Comparison of ENCODE assay signal across 1 cellular context in the genomic region with DNA sequence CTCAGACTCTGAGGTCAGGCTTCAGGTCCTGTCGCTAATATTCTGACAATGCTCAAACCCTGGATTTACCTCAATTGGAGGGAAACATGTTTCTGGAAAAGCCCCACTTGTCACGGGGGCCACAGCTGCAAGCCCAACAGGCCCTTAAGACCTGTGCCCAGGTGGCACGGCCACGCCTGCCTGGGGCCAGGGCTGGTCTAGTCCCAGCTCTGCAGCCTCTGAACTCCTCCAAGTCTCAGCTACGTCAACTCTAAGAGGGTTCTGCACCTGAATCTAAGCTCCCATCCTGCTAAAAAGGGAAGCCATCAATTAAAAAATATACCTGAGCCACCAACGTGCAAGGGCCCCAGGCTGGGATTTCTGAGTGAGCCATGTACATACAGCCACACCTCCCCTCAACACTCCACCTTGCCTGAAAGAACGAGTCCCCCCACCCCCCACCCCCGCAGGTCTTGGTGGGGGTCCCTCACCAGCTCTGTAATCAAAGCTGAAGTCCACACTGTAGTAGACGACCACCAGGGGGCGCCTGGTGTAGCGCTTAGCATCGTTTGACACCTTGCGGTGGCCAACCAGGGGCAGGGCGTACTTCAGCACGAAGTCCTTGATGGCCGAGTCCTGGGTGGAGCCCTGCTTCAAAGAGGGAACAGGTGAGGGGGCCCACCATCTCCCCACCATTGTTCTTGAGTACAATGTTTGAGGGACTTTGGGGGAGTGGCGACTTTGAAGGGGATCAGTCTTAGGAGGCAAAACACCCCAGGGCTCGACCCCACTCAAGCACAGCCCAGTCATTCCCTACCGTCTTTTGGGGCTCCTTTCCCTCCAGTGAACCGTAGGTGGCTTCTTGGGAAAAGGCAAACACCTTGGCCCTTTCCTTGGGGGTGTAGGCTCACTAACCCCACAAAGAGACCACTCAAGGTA.
TF ChIP-seq lines count a peak whose summit lies in the region.

No MANE protein-coding gene starts in this region.

TF ChIP-seq in K562, 482 proteins besides CTCF, POLR2A, EP300 and RAD21 (continued from another document and continues in another):
- TF ChIP-seq, protein P1, sequence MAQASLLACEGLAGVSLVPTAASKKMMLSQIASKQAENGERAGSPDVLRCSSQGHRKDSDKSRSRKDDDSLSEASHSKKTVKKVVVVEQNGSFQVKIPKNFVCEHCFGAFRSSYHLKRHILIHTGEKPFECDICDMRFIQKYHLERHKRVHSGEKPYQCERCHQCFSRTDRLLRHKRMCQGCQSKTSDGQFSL (CRISPR knock-in tag; IDR thresholded peaks at IDR 0.05) = peak; percentile 56
- TF ChIP-seq, protein P1 (tag; IDR thresholded peaks at IDR 0.05) = no peak
- TF ChIP-seq, protein P2, sequence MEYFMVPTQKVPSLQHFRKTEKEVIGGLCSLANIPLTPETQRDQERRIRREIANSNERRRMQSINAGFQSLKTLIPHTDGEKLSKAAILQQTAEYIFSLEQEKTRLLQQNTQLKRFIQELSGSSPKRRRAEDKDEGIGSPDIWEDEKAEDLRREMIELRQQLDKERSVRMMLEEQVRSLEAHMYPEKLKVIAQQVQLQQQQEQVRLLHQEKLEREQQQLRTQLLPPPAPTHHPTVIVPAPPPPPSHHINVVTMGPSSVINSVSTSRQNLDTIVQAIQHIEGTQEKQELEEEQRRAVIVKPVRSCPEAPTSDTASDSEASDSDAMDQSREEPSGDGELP (CRISPR knock-in tag; IDR thresholded peaks at IDR 0.05; ENCODE audit: borderline replicate concordance) = peak; percentile 54; the same call in 1 of the 2 replicates
- peak; percentile 77 for TF ChIP-seq EGR1 (conservative IDR thresholded peaks at IDR 0.05)
- TF ChIP-seq NONO (IDR thresholded peaks at IDR 0.05; ENCODE audit: low read depth in 2 of 2, low read length in 1 of 2) = 0 out of 4 replicates have a peak, but pooled peaks of 1 of the 2 experiments have one; percentile 16
- TF ChIP-seq NFATC3 (IDR thresholded peaks at IDR 0.05) = no peak
- peak; percentile 56; the same call in 1 of the 2 replicates for TF ChIP-seq CTBP1 (IDR thresholded peaks at IDR 0.05; ENCODE audit: borderline replicate concordance)
- TF ChIP-seq, protein P3, sequence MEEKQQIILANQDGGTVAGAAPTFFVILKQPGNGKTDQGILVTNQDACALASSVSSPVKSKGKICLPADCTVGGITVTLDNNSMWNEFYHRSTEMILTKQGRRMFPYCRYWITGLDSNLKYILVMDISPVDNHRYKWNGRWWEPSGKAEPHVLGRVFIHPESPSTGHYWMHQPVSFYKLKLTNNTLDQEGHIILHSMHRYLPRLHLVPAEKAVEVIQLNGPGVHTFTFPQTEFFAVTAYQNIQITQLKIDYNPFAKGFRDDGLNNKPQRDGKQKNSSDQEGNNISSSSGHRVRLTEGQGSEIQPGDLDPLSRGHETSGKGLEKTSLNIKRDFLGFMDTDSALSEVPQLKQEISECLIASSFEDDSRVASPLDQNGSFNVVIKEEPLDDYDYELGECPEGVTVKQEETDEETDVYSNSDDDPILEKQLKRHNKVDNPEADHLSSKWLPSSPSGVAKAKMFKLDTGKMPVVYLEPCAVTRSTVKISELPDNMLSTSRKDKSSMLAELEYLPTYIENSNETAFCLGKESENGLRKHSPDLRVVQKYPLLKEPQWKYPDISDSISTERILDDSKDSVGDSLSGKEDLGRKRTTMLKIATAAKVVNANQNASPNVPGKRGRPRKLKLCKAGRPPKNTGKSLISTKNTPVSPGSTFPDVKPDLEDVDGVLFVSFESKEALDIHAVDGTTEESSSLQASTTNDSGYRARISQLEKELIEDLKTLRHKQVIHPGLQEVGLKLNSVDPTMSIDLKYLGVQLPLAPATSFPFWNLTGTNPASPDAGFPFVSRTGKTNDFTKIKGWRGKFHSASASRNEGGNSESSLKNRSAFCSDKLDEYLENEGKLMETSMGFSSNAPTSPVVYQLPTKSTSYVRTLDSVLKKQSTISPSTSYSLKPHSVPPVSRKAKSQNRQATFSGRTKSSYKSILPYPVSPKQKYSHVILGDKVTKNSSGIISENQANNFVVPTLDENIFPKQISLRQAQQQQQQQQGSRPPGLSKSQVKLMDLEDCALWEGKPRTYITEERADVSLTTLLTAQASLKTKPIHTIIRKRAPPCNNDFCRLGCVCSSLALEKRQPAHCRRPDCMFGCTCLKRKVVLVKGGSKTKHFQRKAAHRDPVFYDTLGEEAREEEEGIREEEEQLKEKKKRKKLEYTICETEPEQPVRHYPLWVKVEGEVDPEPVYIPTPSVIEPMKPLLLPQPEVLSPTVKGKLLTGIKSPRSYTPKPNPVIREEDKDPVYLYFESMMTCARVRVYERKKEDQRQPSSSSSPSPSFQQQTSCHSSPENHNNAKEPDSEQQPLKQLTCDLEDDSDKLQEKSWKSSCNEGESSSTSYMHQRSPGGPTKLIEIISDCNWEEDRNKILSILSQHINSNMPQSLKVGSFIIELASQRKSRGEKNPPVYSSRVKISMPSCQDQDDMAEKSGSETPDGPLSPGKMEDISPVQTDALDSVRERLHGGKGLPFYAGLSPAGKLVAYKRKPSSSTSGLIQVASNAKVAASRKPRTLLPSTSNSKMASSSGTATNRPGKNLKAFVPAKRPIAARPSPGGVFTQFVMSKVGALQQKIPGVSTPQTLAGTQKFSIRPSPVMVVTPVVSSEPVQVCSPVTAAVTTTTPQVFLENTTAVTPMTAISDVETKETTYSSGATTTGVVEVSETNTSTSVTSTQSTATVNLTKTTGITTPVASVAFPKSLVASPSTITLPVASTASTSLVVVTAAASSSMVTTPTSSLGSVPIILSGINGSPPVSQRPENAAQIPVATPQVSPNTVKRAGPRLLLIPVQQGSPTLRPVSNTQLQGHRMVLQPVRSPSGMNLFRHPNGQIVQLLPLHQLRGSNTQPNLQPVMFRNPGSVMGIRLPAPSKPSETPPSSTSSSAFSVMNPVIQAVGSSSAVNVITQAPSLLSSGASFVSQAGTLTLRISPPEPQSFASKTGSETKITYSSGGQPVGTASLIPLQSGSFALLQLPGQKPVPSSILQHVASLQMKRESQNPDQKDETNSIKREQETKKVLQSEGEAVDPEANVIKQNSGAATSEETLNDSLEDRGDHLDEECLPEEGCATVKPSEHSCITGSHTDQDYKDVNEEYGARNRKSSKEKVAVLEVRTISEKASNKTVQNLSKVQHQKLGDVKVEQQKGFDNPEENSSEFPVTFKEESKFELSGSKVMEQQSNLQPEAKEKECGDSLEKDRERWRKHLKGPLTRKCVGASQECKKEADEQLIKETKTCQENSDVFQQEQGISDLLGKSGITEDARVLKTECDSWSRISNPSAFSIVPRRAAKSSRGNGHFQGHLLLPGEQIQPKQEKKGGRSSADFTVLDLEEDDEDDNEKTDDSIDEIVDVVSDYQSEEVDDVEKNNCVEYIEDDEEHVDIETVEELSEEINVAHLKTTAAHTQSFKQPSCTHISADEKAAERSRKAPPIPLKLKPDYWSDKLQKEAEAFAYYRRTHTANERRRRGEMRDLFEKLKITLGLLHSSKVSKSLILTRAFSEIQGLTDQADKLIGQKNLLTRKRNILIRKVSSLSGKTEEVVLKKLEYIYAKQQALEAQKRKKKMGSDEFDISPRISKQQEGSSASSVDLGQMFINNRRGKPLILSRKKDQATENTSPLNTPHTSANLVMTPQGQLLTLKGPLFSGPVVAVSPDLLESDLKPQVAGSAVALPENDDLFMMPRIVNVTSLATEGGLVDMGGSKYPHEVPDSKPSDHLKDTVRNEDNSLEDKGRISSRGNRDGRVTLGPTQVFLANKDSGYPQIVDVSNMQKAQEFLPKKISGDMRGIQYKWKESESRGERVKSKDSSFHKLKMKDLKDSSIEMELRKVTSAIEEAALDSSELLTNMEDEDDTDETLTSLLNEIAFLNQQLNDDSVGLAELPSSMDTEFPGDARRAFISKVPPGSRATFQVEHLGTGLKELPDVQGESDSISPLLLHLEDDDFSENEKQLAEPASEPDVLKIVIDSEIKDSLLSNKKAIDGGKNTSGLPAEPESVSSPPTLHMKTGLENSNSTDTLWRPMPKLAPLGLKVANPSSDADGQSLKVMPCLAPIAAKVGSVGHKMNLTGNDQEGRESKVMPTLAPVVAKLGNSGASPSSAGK (IDR thresholded peaks at IDR 0.05) = peak; percentile 73
- TF ChIP-seq, protein P4, sequence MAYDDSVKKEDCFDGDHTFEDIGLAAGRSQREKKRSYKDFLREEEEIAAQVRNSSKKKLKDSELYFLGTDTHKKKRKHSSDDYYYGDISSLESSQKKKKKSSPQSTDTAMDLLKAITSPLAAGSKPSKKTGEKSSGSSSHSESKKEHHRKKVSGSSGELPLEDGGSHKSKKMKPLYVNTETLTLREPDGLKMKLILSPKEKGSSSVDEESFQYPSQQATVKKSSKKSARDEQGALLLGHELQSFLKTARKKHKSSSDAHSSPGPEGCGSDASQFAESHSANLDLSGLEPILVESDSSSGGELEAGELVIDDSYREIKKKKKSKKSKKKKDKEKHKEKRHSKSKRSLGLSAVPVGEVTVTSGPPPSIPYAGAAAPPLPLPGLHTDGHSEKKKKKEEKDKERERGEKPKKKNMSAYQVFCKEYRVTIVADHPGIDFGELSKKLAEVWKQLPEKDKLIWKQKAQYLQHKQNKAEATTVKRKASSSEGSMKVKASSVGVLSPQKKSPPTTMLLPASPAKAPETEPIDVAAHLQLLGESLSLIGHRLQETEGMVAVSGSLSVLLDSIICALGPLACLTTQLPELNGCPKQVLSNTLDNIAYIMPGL (CRISPR knock-in tag; IDR thresholded peaks at IDR 0.05) = peak; percentile 27; the same call in 1 of the 2 replicates
- TF ChIP-seq, protein P5, sequence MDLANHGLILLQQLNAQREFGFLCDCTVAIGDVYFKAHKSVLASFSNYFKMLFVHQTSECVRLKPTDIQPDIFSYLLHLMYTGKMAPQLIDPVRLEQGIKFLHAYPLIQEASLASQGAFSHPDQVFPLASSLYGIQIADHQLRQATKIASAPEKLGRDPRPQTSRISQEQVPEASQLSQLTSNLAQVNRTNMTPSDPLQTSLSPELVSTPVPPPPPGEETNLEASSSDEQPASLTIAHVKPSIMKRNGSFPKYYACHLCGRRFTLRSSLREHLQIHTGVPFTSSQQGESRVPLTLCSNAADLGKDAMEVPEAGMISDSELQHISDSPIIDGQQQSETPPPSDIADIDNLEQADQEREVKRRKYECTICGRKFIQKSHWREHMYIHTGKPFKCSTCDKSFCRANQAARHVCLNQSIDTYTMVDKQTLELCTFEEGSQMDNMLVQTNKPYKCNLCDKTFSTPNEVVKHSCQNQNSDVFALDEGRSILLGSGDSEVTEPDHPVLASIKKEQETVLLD (IDR thresholded peaks at IDR 0.05) = no peak
- TF ChIP-seq, protein P6, sequence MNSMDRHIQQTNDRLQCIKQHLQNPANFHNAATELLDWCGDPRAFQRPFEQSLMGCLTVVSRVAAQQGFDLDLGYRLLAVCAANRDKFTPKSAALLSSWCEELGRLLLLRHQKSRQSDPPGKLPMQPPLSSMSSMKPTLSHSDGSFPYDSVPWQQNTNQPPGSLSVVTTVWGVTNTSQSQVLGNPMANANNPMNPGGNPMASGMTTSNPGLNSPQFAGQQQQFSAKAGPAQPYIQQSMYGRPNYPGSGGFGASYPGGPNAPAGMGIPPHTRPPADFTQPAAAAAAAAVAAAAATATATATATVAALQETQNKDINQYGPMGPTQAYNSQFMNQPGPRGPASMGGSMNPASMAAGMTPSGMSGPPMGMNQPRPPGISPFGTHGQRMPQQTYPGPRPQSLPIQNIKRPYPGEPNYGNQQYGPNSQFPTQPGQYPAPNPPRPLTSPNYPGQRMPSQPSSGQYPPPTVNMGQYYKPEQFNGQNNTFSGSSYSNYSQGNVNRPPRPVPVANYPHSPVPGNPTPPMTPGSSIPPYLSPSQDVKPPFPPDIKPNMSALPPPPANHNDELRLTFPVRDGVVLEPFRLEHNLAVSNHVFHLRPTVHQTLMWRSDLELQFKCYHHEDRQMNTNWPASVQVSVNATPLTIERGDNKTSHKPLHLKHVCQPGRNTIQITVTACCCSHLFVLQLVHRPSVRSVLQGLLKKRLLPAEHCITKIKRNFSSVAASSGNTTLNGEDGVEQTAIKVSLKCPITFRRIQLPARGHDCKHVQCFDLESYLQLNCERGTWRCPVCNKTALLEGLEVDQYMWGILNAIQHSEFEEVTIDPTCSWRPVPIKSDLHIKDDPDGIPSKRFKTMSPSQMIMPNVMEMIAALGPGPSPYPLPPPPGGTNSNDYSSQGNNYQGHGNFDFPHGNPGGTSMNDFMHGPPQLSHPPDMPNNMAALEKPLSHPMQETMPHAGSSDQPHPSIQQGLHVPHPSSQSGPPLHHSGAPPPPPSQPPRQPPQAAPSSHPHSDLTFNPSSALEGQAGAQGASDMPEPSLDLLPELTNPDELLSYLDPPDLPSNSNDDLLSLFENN (IDR thresholded peaks at IDR 0.05; ENCODE audit: low read depth in 2 of 2, low read length in 2 of 2) = no peak
- TF ChIP-seq ZNF717 (CRISPR knock-in tag; IDR thresholded peaks at IDR 0.05) = no peak
- 0 out of 4 replicates have a peak, but pooled peaks of 1 of the 2 experiments have one; percentile 8 for TF ChIP-seq HDAC1 (IDR thresholded peaks at IDR 0.05)
- TF ChIP-seq, protein P7, sequence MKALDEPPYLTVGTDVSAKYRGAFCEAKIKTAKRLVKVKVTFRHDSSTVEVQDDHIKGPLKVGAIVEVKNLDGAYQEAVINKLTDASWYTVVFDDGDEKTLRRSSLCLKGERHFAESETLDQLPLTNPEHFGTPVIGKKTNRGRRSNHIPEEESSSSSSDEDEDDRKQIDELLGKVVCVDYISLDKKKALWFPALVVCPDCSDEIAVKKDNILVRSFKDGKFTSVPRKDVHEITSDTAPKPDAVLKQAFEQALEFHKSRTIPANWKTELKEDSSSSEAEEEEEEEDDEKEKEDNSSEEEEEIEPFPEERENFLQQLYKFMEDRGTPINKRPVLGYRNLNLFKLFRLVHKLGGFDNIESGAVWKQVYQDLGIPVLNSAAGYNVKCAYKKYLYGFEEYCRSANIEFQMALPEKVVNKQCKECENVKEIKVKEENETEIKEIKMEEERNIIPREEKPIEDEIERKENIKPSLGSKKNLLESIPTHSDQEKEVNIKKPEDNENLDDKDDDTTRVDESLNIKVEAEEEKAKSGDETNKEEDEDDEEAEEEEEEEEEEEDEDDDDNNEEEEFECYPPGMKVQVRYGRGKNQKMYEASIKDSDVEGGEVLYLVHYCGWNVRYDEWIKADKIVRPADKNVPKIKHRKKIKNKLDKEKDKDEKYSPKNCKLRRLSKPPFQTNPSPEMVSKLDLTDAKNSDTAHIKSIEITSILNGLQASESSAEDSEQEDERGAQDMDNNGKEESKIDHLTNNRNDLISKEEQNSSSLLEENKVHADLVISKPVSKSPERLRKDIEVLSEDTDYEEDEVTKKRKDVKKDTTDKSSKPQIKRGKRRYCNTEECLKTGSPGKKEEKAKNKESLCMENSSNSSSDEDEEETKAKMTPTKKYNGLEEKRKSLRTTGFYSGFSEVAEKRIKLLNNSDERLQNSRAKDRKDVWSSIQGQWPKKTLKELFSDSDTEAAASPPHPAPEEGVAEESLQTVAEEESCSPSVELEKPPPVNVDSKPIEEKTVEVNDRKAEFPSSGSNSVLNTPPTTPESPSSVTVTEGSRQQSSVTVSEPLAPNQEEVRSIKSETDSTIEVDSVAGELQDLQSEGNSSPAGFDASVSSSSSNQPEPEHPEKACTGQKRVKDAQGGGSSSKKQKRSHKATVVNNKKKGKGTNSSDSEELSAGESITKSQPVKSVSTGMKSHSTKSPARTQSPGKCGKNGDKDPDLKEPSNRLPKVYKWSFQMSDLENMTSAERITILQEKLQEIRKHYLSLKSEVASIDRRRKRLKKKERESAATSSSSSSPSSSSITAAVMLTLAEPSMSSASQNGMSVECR (CRISPR knock-in tag; IDR thresholded peaks at IDR 0.05) = peak; percentile 65; the same call in 1 of the 2 replicates
- TF ChIP-seq, protein P8, sequence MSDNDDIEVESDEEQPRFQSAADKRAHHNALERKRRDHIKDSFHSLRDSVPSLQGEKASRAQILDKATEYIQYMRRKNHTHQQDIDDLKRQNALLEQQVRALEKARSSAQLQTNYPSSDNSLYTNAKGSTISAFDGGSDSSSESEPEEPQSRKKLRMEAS (CRISPR knock-in tag; IDR thresholded peaks at IDR 0.05) = peak; percentile 53
